Comparison of ENCODE assay signal across 14 cellular contexts in genomic region chr1:183168308-183168707, GRCh38. TPM values are rescaled to one million over a fixed set of nuclear protein-coding genes. Genes with fewer than 3 reads are reported as not detected.
DNase-seq lines count a peak whose midpoint lies in the region; ATAC-seq and TF ChIP-seq lines count a peak whose summit lies in the region.
"Had no signal": no experiment of that assay in that cellular context is flagged by ENCODE, and none has a peak within 500 bp of the region (broad histone marks: within the 10 kb centered on the region; RNA-seq: fewer than 3 reads in every experiment).

No MANE protein-coding gene starts in this region.

- H2AFZ ChIP-seq in IMR-90 (replicated peaks; ENCODE audit: low read length, poor library complexity) (no peak overlapping the region), neuronal stem cell (ENCODE audit: low read length) (peak overlapping the region; percentile 40)

- H4K5ac ChIP-seq in IMR-90 (ENCODE audit: low read depth, low read length) = no peak overlapping the region

- no peaks in the 10 kb centered on the region for H3K9me3 ChIP-seq in IMR-90 (ENCODE audit: control insufficient read depth, insufficient read depth, low read length)
- no peaks in the 10 kb centered on the region for H3K9me3 ChIP-seq in RWPE2 (ENCODE audit: severe bottlenecking)
- H3K9me3 ChIP-seq in neuronal stem cell (replicated peaks in 1 of 2; ENCODE audit: control insufficient read depth in 2 of 2, insufficient read depth in 1 of 2, low read depth in 1 of 2, low read length in 2 of 2) = no peaks in the 10 kb centered on the region
- H3K9me3 ChIP-seq: BLaER1 treated with 17β-estradiol and CSF1 and Interleukin-3, amounts not matched to agents 10 nM and 100 nM had no signal

- peaks cover 5% of the 10 kb centered on the region; the same call in 1 of the 2 replicates for H3K9me1 ChIP-seq in IMR-90 (ENCODE audit: insufficient read depth, low read length)

- H3K4me3 ChIP-seq in IMR-90 (ENCODE audit: insufficient read depth, low read depth, low read length) = no peak overlapping the region
- H3K4me3 ChIP-seq in RWPE2 (ENCODE audit: severe bottlenecking) = no peak overlapping the region
- no peak overlapping the region for H3K4me3 ChIP-seq in neuronal stem cell (ENCODE audit: low read length in 2 of 2)
- H3K4me3 ChIP-seq in dorsolateral prefrontal cortex = no peak overlapping the region
- H3K4me3 ChIP-seq: BLaER1 treated with 17β-estradiol and CSF1 and Interleukin-3, amounts not matched to agents 10 nM and 100 nM; HAP-1 had no signal

- H2BK15ac ChIP-seq in IMR-90 (ENCODE audit: low read depth, low read length) = no peak overlapping the region
- H2BK15ac ChIP-seq in neuronal stem cell (ENCODE audit: low read length) = no peak overlapping the region

- DNase-seq in Calu3 (no peak), IMR-90 (no peak), RWPE2 (ENCODE audit: low spot score) (no peak), neuronal stem cell (ENCODE audit: low spot score) (no peak), dorsolateral prefrontal cortex (no peak), SKM-1 (lab: John Stamatoyannopoulos, UW; ENCODE audit: unreplicated experiment) (no peak)
- DNase-seq in activated CD4-positive, alpha-beta T cell treated with anti-CD3 and anti-CD28 coated beads, Interleukin-2, amount 50 U/mL, for 1 hour = no peak
- DNase-seq: ACHN; CD4-positive, CD25-positive, alpha-beta regulatory T cell; DMS 273 treated with DMSO at 0.1 percent for 48 hours; GOT3; HFFc6 had no signal

- H2BK120ac ChIP-seq in IMR-90 (ENCODE audit: low read depth, low read length) (no peak overlapping the region), neuronal stem cell (ENCODE audit: low read depth, low read length) (no peak overlapping the region)

- peaks cover 2% of the 10 kb centered on the region for H3K9me3 Mint-ChIP-seq in Calu3 (ENCODE audit: low read depth, unreplicated experiment)
- H3K9me3 Mint-ChIP-seq: HFFc6 had no signal

- no CpG with 5 or more reads among the region's 3 CpGs for WGBS in IMR-90 (ENCODE audit: extremely low coverage in 2 of 2, insufficient read length in 1 of 2), 2 experiments
- no CpG with 5 or more reads among the region's 3 CpGs for WGBS in neuronal stem cell (ENCODE audit: extremely low coverage in 2 of 2, insufficient read length in 2 of 2, insufficient replicate concordance in 1 of 2), 2 donors

- H3K9ac ChIP-seq in IMR-90 (ENCODE audit: low read depth, low read length) = no peak overlapping the region
- H3K9ac ChIP-seq in neuronal stem cell (ENCODE audit: low read depth, low read length, poor library complexity) = no peak overlapping the region
- H3K9ac ChIP-seq: BLaER1 treated with 17β-estradiol and CSF1 and Interleukin-3, amounts not matched to agents 10 nM and 100 nM had no signal

- H3K14ac ChIP-seq in IMR-90 (replicated peaks; ENCODE audit: low read depth, low read length) (no peak overlapping the region), neuronal stem cell (ENCODE audit: low read length) (no peak overlapping the region)

- no peak overlapping the region for H2AK5ac ChIP-seq in IMR-90 (ENCODE audit: low read depth, low read length)
- no peak overlapping the region for H2AK5ac ChIP-seq in neuronal stem cell (ENCODE audit: low read depth, low read length)

- TF ChIP-seq RAD21 in IMR-90 (IDR thresholded peaks at IDR 0.05; ENCODE audit: low read length) = no peak

- H3K79me1 ChIP-seq in IMR-90 (ENCODE audit: low read depth in 1 of 2, low read length in 2 of 2) (no peaks in the 10 kb centered on the region), neuronal stem cell (ENCODE audit: low read depth, low read length) (no peaks in the 10 kb centered on the region)

- ATAC-seq in IMR-90 (ENCODE audit: low read depth) (no peak), RWPE2 (ENCODE audit: low read depth) (no peak)

- H2AK9ac ChIP-seq in IMR-90 (replicated peaks; ENCODE audit: low read depth, low read length, poor library complexity) = no peak overlapping the region

- CTCF ChIA-PET in Calu3 (lab: Charles Lee) = interaction anchor here (0.6 to 0.7 kb wide), 2 partner anchors 151 to 1522 kb away, joined by 3 to 5 read pairs; no protein-coding TSS in a partner anchor
- CTCF ChIA-PET in IMR-90 (lab: Yijun Ruan, JAX) = no interaction called here

- H3K4me2 ChIP-seq in IMR-90 (ENCODE audit: low read depth, low read length) (no peak overlapping the region), neuronal stem cell (ENCODE audit: insufficient read depth, low read length, poor library complexity, severe bottlenecking) (no peak overlapping the region)
- H3K4me2 ChIP-seq: BLaER1 treated with 17β-estradiol and CSF1 and Interleukin-3, amounts not matched to agents 10 nM and 100 nM had no signal

- H4K91ac ChIP-seq in IMR-90 (ENCODE audit: insufficient read depth, low read depth, low read length) (no peak overlapping the region), neuronal stem cell (ENCODE audit: low read depth, low read length, poor library complexity) (no peak overlapping the region)

- intact Hi-C loops in Calu3 (cut with micrococcal nuclease; ENCODE audit: unreplicated experiment) = no loop called here
- intact Hi-C loops in IMR-90 (cut with micrococcal nuclease) = no loop called here
- intact Hi-C loops in dorsolateral prefrontal cortex (cut with DNase I) = no loop called here

- H3K4me1 ChIP-seq in IMR-90 (ENCODE audit: control insufficient read depth, insufficient read depth, low read length) (peaks cover 5% of the 10 kb centered on the region; the same call in 1 of the 2 replicates), RWPE2 (ENCODE audit: insufficient read depth, poor library complexity, severe bottlenecking) (peaks cover 29% of the 10 kb centered on the region), neuronal stem cell (ENCODE audit: control insufficient read depth in 2 of 2, insufficient read depth in 1 of 2, low read depth in 1 of 2, low read length in 2 of 2) (peaks cover 7 to 18% of the 10 kb centered on the region in 2 donors)
- H3K4me1 ChIP-seq: BLaER1 treated with 17β-estradiol and CSF1 and Interleukin-3, amounts not matched to agents 10 nM and 100 nM; HAP-1 had no signal

- H3K36me3 ChIP-seq in IMR-90 (ENCODE audit: control insufficient read depth, insufficient read depth, low read length) = no peaks in the 10 kb centered on the region
- no peaks in the 10 kb centered on the region for H3K36me3 ChIP-seq in RWPE2 (ENCODE audit: low read depth)
- H3K36me3 ChIP-seq in neuronal stem cell (replicated peaks in 1 of 2; ENCODE audit: control insufficient read depth in 2 of 2, insufficient read depth in 2 of 2, low read length in 2 of 2) = no peaks in the 10 kb centered on the region
- H3K36me3 ChIP-seq: BLaER1 treated with 17β-estradiol and CSF1 and Interleukin-3, amounts not matched to agents 10 nM and 100 nM; HAP-1 had no signal

- H3K36me3 Mint-ChIP-seq in Calu3 (ENCODE audit: insufficient read depth, unreplicated experiment) = no peaks in the 10 kb centered on the region
- H3K36me3 Mint-ChIP-seq: CD4-positive, CD25-positive, alpha-beta regulatory T cell had no signal

- H3K23ac ChIP-seq in IMR-90 (ENCODE audit: low read depth, low read length) (no peak overlapping the region), neuronal stem cell (ENCODE audit: low read depth, low read length, poor library complexity) (no peak overlapping the region)

- H4K8ac ChIP-seq in IMR-90 (ENCODE audit: low read depth in 2 of 2, low read length in 2 of 2) (no peak overlapping the region), neuronal stem cell (ENCODE audit: low read depth, low read length) (no peak overlapping the region)

- H2BK20ac ChIP-seq in IMR-90 (ENCODE audit: low read depth, low read length) = no peak overlapping the region

- POLR2A ChIA-PET in IMR-90 (lab: Charles Lee; ENCODE audit: unreplicated experiment) = no interaction called here

- H3K27ac ChIP-seq in IMR-90 (ENCODE audit: insufficient read depth, low read length) (no peak overlapping the region), RWPE2 (ENCODE audit: poor library complexity, severe bottlenecking) (peak overlapping the region; percentile 100), neuronal stem cell (replicated peaks; ENCODE audit: low read length) (no peak overlapping the region), dorsolateral prefrontal cortex (no peak overlapping the region)
- H3K27ac ChIP-seq: BLaER1 treated with 17β-estradiol and CSF1 and Interleukin-3, amounts not matched to agents 10 nM and 100 nM had no signal

- in situ Hi-C loops in IMR-90 (cut with MboI; ENCODE audit: low sequenced_read_pairs) = no loop called here

- H3K4me1 Mint-ChIP-seq in Calu3 (ENCODE audit: low read depth, unreplicated experiment) = peaks cover 28% of the 10 kb centered on the region
- H3K4me1 Mint-ChIP-seq: CD4-positive, CD25-positive, alpha-beta regulatory T cell had no signal

- no peaks in the 10 kb centered on the region for H4K20me1 ChIP-seq in IMR-90 (ENCODE audit: insufficient read depth, low read length)
- H4K20me1 ChIP-seq: BLaER1 treated with 17β-estradiol and CSF1 and Interleukin-3, amounts not matched to agents 10 nM and 100 nM had no signal

- dilution Hi-C loops in IMR-90 (cut with HindIII; ENCODE audit: low sequenced_read_pairs, unreplicated experiment) = no loop called here

- no peak overlapping the region for H3K56ac ChIP-seq in IMR-90 (ENCODE audit: extremely low read depth, insufficient read depth, low read length)

- H3K27me3 ChIP-seq in IMR-90 (ENCODE audit: control insufficient read depth, insufficient read depth, low read length) (peaks cover 2% of the 10 kb centered on the region; the same call in 1 of the 2 replicates), RWPE2 (ENCODE audit: insufficient read depth, poor library complexity, severe bottlenecking) (no peaks in the 10 kb centered on the region), neuronal stem cell (ENCODE audit: control insufficient read depth in 3 of 3, insufficient read depth in 3 of 3, low read depth in 1 of 3, low read length in 3 of 3) (no peaks in the 10 kb centered on the region), dorsolateral prefrontal cortex (peaks cover 0 to 16% (median 0%) of the 10 kb centered on the region in 45 donors)
- H3K27me3 ChIP-seq: BLaER1 treated with 17β-estradiol and CSF1 and Interleukin-3, amounts not matched to agents 10 nM and 100 nM had no signal

- TF ChIP-seq POLR2A in IMR-90 (IDR thresholded peaks at IDR 0.05; ENCODE audit: low read depth, low read length) = no peak

- H3K4me3 Mint-ChIP-seq in Calu3 (ENCODE audit: low read depth, unreplicated experiment) = no peak overlapping the region
- H3K4me3 Mint-ChIP-seq: CD4-positive, CD25-positive, alpha-beta regulatory T cell; HFFc6 had no signal

- H3K4ac ChIP-seq in IMR-90 (ENCODE audit: low read depth, low read length) (0 out of 2 replicates have a peak overlapping the region, but pooled peaks have one; percentile 7), neuronal stem cell (ENCODE audit: low read length) (no peak overlapping the region)

- H3K27ac Mint-ChIP-seq in Calu3 (ENCODE audit: unreplicated experiment) = peak overlapping the region; percentile 6
- H3K27ac Mint-ChIP-seq: CD4-positive, CD25-positive, alpha-beta regulatory T cell; HFFc6 had no signal

- BruUV-seq in Calu3 (replicated peaks; lab: Mats Ljungman, UMichigan) (no TSS peak), IMR-90 (replicated peaks; lab: Mats Ljungman, UMichigan) (no TSS peak)

- H2BK12ac ChIP-seq in neuronal stem cell (ENCODE audit: low read length) = no peak overlapping the region

- no peak for TF ChIP-seq CTCF in Calu3 (IDR thresholded peaks at IDR 0.05; ENCODE audit: unreplicated experiment)
- TF ChIP-seq CTCF in IMR-90 (conservative IDR thresholded peaks at IDR 0.05; ENCODE audit: low read depth, low read length) = no peak
- no peak for TF ChIP-seq CTCF in RWPE2 (IDR thresholded peaks at IDR 0.05; ENCODE audit: poor library complexity, severe bottlenecking)
- no peak for TF ChIP-seq CTCF in dorsolateral prefrontal cortex (IDR thresholded peaks at IDR 0.05 in 54 of 56, conservative IDR thresholded peaks at IDR 0.05 in 2 of 56; ENCODE audit: low read depth in 1 of 56, partially characterized antibody in 56 of 56)

- no peaks in the 10 kb centered on the region for H3K27me3 Mint-ChIP-seq in Calu3 (ENCODE audit: unreplicated experiment)

- H2BK5ac ChIP-seq in IMR-90 (ENCODE audit: low read depth, low read length, poor library complexity, severe bottlenecking) (no peak overlapping the region), neuronal stem cell (ENCODE audit: low read length) (no peak overlapping the region)

- no peak overlapping the region for H3K18ac ChIP-seq in IMR-90 (ENCODE audit: low read depth, low read length)
- no peak overlapping the region for H3K18ac ChIP-seq in neuronal stem cell (ENCODE audit: low read length)

RNA-seq across cellular contexts. Expression of gene LAMC2, which starts 17.8 kb away (rescaled TPM):
- total RNA-seq in Calu3 (2022) = 498 and 642 TPM in 2 replicates
- total RNA-seq in IMR-90 (2012; rRNA removed) = 2.2 and 2.3 TPM in 2 replicates
- 2.6 and 2.8 TPM in 2 replicates for polyA plus RNA-seq in IMR-90 (2012; rRNA removed)
- 1.4 TPM in 2 replicates for polyA plus RNA-seq in IMR-90 (2012; cell fraction: cytosol; rRNA removed)
- polyA plus RNA-seq in IMR-90 (2012; cell fraction: nucleus; rRNA removed; ENCODE audit: low replicate concordance) = 1.1 and 2.6 TPM in 2 replicates
- polyA plus RNA-seq in neuronal stem cell (2013, experiment 1 of 2) = 0.20 TPM
- polyA plus RNA-seq in neuronal stem cell (2013, experiment 2 of 2) = 0.25 TPM
- 1 to 10 TPM in 1 of 120 experiments, under 1 TPM in 84, not detected in 35; 0.07 to 1.0 (median 0.22) TPM for total RNA-seq in dorsolateral prefrontal cortex
- total RNA-seq: CD4-positive, CD25-positive, alpha-beta regulatory T cell had no signal
- polyA plus RNA-seq: CD4-positive, CD25-positive, alpha-beta regulatory T cell had no signal

Comparison
In these comparisons a context has a peak if more than half of its experiments do, and no peak if none do; other contexts are left out.
1. RNA of gene LAMC2, which starts 17.8 kb away (total RNA-seq): 498 to 642 TPM in Calu3; 2.2 to 2.3 TPM in IMR-90 and 0.07 to 1.0 TPM in dorsolateral prefrontal cortex; every median in the first group is over 100 times any median in the second.